Comparison of ENCODE assay signal across 28 cellular contexts in genomic region chr5:54567996-54568395, GRCh38.
"Had no signal": no experiment of that assay in that cellular context is flagged by ENCODE, and none has a peak within 500 bp of the region (broad histone marks: within the 10 kb centered on the region; RNA-seq: fewer than 3 reads in every experiment).

No MANE protein-coding gene starts in this region.

- H3K9me3 Mint-ChIP-seq: effector memory CD8-positive, alpha-beta T cell had no signal

- H3K27ac Mint-ChIP-seq: dendritic cell treated with granulocyte-macrophage colony-stimulating factor and Interleukin-4, amounts not matched to agents 40 ng/mL and 50 ng/mL, for 4 days; effector memory CD8-positive, alpha-beta T cell; endodermal cell had no signal

- H3K36me3 ChIP-seq: colonic mucosa, esophagus muscularis mucosa, esophagus squamous epithelium, gastrocnemius medialis, gastroesophageal sphincter, heart left ventricle, heart right ventricle had no signal

- H3K27ac ChIP-seq: colonic mucosa, coronary artery, dorsolateral prefrontal cortex, epithelial cell of prostate, esophagus muscularis mucosa, esophagus squamous epithelium, foreskin keratinocyte, gastrocnemius medialis, gastroesophageal sphincter, heart left ventricle, heart right ventricle had no signal

- DNase-seq: colonic mucosa; cortex of kidney; dermis blood vessel endothelial cell; dorsolateral prefrontal cortex; effector CD4-positive, alpha-beta T cell; effector memory CD4-positive, alpha-beta T cell; effector memory CD8-positive, alpha-beta T cell; endodermal cell; erythroblast; esophagus squamous epithelium; foreskin fibroblast; foreskin keratinocyte; foreskin melanocyte; gastrocnemius medialis; glutamatergic neuron; head of caudate nucleus; heart left ventricle; heart right ventricle had no signal

- FAIRE-seq: colon, endometrium, endothelial cell of umbilical vein, frontal cortex had no signal

- H3K27me3 ChIP-seq: colonic mucosa, dorsolateral prefrontal cortex, esophagus muscularis mucosa, foreskin keratinocyte, gastrocnemius medialis, gastroesophageal sphincter, heart left ventricle, heart right ventricle had no signal

- H3K9me3 ChIP-seq: colonic mucosa, esophagus muscularis mucosa, esophagus squamous epithelium, gastrocnemius medialis, gastroesophageal sphincter, heart left ventricle, heart right ventricle had no signal

- H3K4me1 ChIP-seq: colonic mucosa had no signal

- H3K27me3 Mint-ChIP-seq: dendritic cell treated with granulocyte-macrophage colony-stimulating factor and Interleukin-4, amounts not matched to agents 40 ng/mL and 50 ng/mL, for 4 days; effector memory CD8-positive, alpha-beta T cell had no signal

- H3K4me1 Mint-ChIP-seq: endodermal cell had no signal

- ATAC-seq: effector memory CD8-positive, alpha-beta T cell; esophagus mucosa; foreskin keratinocyte; gastrocnemius medialis; gastroesophageal sphincter; heart left ventricle; heart right ventricle had no signal

- H3K4me3 ChIP-seq: colonic mucosa, coronary artery, dorsolateral prefrontal cortex, esophagus muscularis mucosa, esophagus squamous epithelium, gastrocnemius medialis, gastroesophageal sphincter, heart left ventricle, heart right ventricle had no signal

- H3K4me3 Mint-ChIP-seq: dendritic cell treated with granulocyte-macrophage colony-stimulating factor and Interleukin-4, amounts not matched to agents 40 ng/mL and 50 ng/mL, for 4 days; effector memory CD8-positive, alpha-beta T cell; endodermal cell had no signal
